In genomic region chr18:9475643-9476580, GRCh38 we compare ENCODE assay signal across 8 cellular contexts. TPM values are rescaled to one million over a fixed set of nuclear protein-coding genes. Genes with fewer than 3 reads are reported as not detected.
A peak's percentile ranks its signal among the peaks of the same experiment; 100 is the strongest.
DNase-seq lines count a peak whose midpoint lies in the region; ATAC-seq and TF ChIP-seq lines count a peak whose summit lies in the region.

No MANE protein-coding gene starts in this region.

- intact Hi-C loops in activated CD8-positive, alpha-beta T cell treated with anti-CD3 and anti-CD28 coated beads for 36 hours (cut with micrococcal nuclease) = no loop called here

- H3K36me3 ChIP-seq in ES-I3 (ENCODE audit: insufficient read depth, low read length) (no peaks in the 10 kb centered on the region; the same call in 1 of the 2 replicates), esophagus (ENCODE audit: control insufficient read depth in 2 of 2, insufficient read depth in 2 of 2, low read length in 1 of 2) (peaks cover 0 to 6% of the 10 kb centered on the region in 2 donors), urinary bladder (ENCODE audit: insufficient read depth) (peaks cover 4% of the 10 kb centered on the region)

- DNase-seq in M059J (ENCODE audit: low read depth) (peak; percentile 52), omental fat pad (ENCODE audit: low spot score) (no peak)
- peak; percentile 76 for DNase-seq in activated CD8-positive, alpha-beta T cell treated with anti-CD3 and anti-CD28 coated beads for 36 hours

- H3K27ac ChIP-seq in esophagus (ENCODE audit: low read depth in 2 of 2, low read length in 1 of 2) (peak overlapping the region; percentile 89 to 96), urinary bladder (ENCODE audit: low read depth) (peak overlapping the region; percentile 88)

- H3K9me3 ChIP-seq in ES-I3 (ENCODE audit: control insufficient read depth, insufficient read depth, low read length) (no peaks in the 10 kb centered on the region), esophagus (ENCODE audit: control insufficient read depth in 2 of 2, insufficient read depth in 1 of 2, low read depth in 1 of 2, low read length in 1 of 2) (no peaks in the 10 kb centered on the region)

- peaks cover 14% of the 10 kb centered on the region for H3K36me3 Mint-ChIP-seq in activated CD8-positive, alpha-beta T cell treated with anti-CD3 and anti-CD28 coated beads for 36 hours (ENCODE audit: low read depth)

- H3K4me3 Mint-ChIP-seq in activated CD8-positive, alpha-beta T cell treated with anti-CD3 and anti-CD28 coated beads for 36 hours = peak overlapping the region; percentile 90

- peak overlapping the region; percentile 99 for H3K9ac ChIP-seq in ES-I3 (ENCODE audit: low read depth, low read length)

- peak; percentile 2 for ATAC-seq in GM21576 (IDR thresholded peaks at IDR 0.05; ENCODE audit: unreplicated experiment)
- peak; percentile 27 for ATAC-seq in activated CD8-positive, alpha-beta T cell treated with anti-CD3 and anti-CD28 coated beads for 36 hours
- peak; percentile 5 for ATAC-seq in omental fat pad (ENCODE audit: low FRiP score)
- ATAC-seq in GM19397 (IDR thresholded peaks at IDR 0.05; ENCODE audit: unreplicated experiment) = no peak

- 0 to 1% methylated on average over 42 to 59 of the region's 59 CpGs for WGBS in esophagus, 2 donors
- under 1% methylated on average over 59 of the region's 59 CpGs for WGBS in urinary bladder

- peaks cover 5% of the 10 kb centered on the region; the same call in 1 of the 2 replicates for H3K4me1 ChIP-seq in ES-I3 (ENCODE audit: insufficient read depth, low read length)
- peaks cover 0 to 7% of the 10 kb centered on the region in 2 donors for H3K4me1 ChIP-seq in esophagus (ENCODE audit: control insufficient read depth in 2 of 2, insufficient read depth in 2 of 2, low read length in 1 of 2)
- H3K4me1 ChIP-seq in urinary bladder (ENCODE audit: insufficient read depth) = no peaks in the 10 kb centered on the region

- peaks cover 3% of the 10 kb centered on the region for H3K27me3 Mint-ChIP-seq in activated CD8-positive, alpha-beta T cell treated with anti-CD3 and anti-CD28 coated beads for 36 hours

- H3K4me1 Mint-ChIP-seq in activated CD8-positive, alpha-beta T cell treated with anti-CD3 and anti-CD28 coated beads for 36 hours (ENCODE audit: low read depth) = peaks cover 15% of the 10 kb centered on the region

- TF ChIP-seq CTCF in activated CD8-positive, alpha-beta T cell treated with anti-CD3 and anti-CD28 coated beads for 36 hours (IDR thresholded peaks at IDR 0.05) = no peak
- TF ChIP-seq CTCF in omental fat pad (IDR thresholded peaks at IDR 0.05) = no peak

- POLR2A ChIA-PET in activated CD8-positive, alpha-beta T cell treated with anti-CD3 and anti-CD28 coated beads for 36 hours (lab: Charles Lee) = interaction anchor here (1.4 kb wide), 1 partner anchor 16 kb away, joined by 3 read pairs; no protein-coding TSS in a partner anchor

- H3K9me3 Mint-ChIP-seq in activated CD8-positive, alpha-beta T cell treated with anti-CD3 and anti-CD28 coated beads for 36 hours = no peaks in the 10 kb centered on the region

- H3K27me3 ChIP-seq in esophagus (ENCODE audit: control insufficient read depth in 1 of 2, insufficient read depth in 2 of 2, low read length in 2 of 2) = no peaks in the 10 kb centered on the region

- CTCF ChIA-PET in activated CD8-positive, alpha-beta T cell treated with anti-CD3 and anti-CD28 coated beads for 36 hours (lab: Charles Lee) = interaction anchor here (1.0 kb wide), 1 partner anchor 40 kb away, joined by 5 read pairs; no protein-coding TSS in a partner anchor

- H3K4me3 ChIP-seq in esophagus (ENCODE audit: low read depth in 1 of 2, low read length in 2 of 2) (peak overlapping the region; percentile 92 to 93), urinary bladder (ENCODE audit: low read depth, low read length) (peak overlapping the region; percentile 91)

- H3K27ac Mint-ChIP-seq in activated CD8-positive, alpha-beta T cell treated with anti-CD3 and anti-CD28 coated beads for 36 hours = peak overlapping the region; percentile 94

RNA-seq across cellular contexts. Expression of gene RALBP1, which starts 0.6 kb away (rescaled TPM):
- total RNA-seq in M059J (2014; rRNA removed; shearing (Covaris generic)) = 45.8 and 64.0 TPM in 2 replicates
- total RNA-seq in activated CD8-positive, alpha-beta T cell treated with anti-CD3 and anti-CD28 coated beads for 36 hours = 10 to 100 TPM; 47.8 to 50.2 TPM
- 10 to 100 TPM; 23.7 to 38.6 TPM for polyA plus RNA-seq in esophagus
- total RNA-seq in omental fat pad = 10 to 100 TPM; 60.2 to 97.6 (median 72.2) TPM
- total RNA-seq in urinary bladder = 48.2 TPM
- 46.8 TPM for polyA plus RNA-seq in urinary bladder
